In genomic region chr2:189751080-189751658, GRCh38 we compare ENCODE assay signal across 8 cellular contexts. TPM values are rescaled to one million over a fixed set of nuclear protein-coding genes. Genes with fewer than 3 reads are reported as not detected.
DNase-seq lines count a peak whose midpoint lies in the region; ATAC-seq and TF ChIP-seq lines count a peak whose summit lies in the region.

No MANE protein-coding gene starts in this region.

- H4K20me1 ChIP-seq in MM.1S (ENCODE audit: insufficient read depth, low read length): no peaks in the 10 kb centered on the region

- no peaks in the 10 kb centered on the region for H3F3A ChIP-seq in MM.1S (ENCODE audit: insufficient read depth, low read length)

- H3K36me3 ChIP-seq in MM.1S (replicated peaks; ENCODE audit: insufficient read depth, low read length): no peaks in the 10 kb centered on the region

- no peak overlapping the region for H3K4me2 ChIP-seq in MM.1S (ENCODE audit: low read depth, low read length)

- H3K9ac ChIP-seq in MM.1S (ENCODE audit: low read length): no peak overlapping the region

- no peaks in the 10 kb centered on the region for H3K9me2 ChIP-seq in MM.1S (replicated peaks; ENCODE audit: insufficient read depth, low read length)

- ATAC-seq in GM19351 (IDR thresholded peaks at IDR 0.05; ENCODE audit: unreplicated experiment): peak; percentile 65

- no peaks in the 10 kb centered on the region for H3K79me2 ChIP-seq in MM.1S (ENCODE audit: low read length)

- H3K4me3 ChIP-seq in MM.1S (ENCODE audit: low read length): no peak overlapping the region
- H3K4me3 ChIP-seq in fibroblast of pulmonary artery (replicated peaks; ENCODE audit: low read depth, low read length): no peak overlapping the region
- H3K4me3 ChIP-seq in retinal pigment epithelial cell (ENCODE audit: low read length): no peak overlapping the region

- TF ChIP-seq CTCF in MM.1S (IDR thresholded peaks at IDR 0.05; ENCODE audit: low read length) (peak; percentile 66), fibroblast of pulmonary artery (IDR thresholded peaks at IDR 0.05; ENCODE audit: low read length, missing control alignments) (peak; percentile 82), retinal pigment epithelial cell (conservative IDR thresholded peaks at IDR 0.05; ENCODE audit: low read depth, low read length) (peak; percentile 80)

- H3K27me3 ChIP-seq in MM.1S (replicated peaks; ENCODE audit: insufficient read depth, low read length): no peaks in the 10 kb centered on the region

- no peaks in the 10 kb centered on the region; the same call in 1 of the 2 replicates for H3K4me1 ChIP-seq in MM.1S (ENCODE audit: low read length)

- H2AFZ ChIP-seq in MM.1S (ENCODE audit: low read length): no peak overlapping the region

- no peaks in the 10 kb centered on the region for H3K9me3 ChIP-seq in MM.1S (replicated peaks; ENCODE audit: insufficient read depth, low read length)

- H3K27ac ChIP-seq in MM.1S (ENCODE audit: low read length): no peak overlapping the region

- peak; percentile 23 for DNase-seq in NCI-H2029 (lab: John Stamatoyannopoulos, UW)
- DNase-seq in NCI-H2029 treated with DMSO at 0.1 percent for 48 hours (lab: John Stamatoyannopoulos, UW): no peak
- DNase-seq in MM.1S: peak; percentile 36
- peak; percentile 34 for DNase-seq in activated CD4-positive, alpha-beta T cell treated with anti-CD3 and anti-CD28 coated beads, Interleukin-2, amount 50 U/mL, for 1 hour
- DNase-seq in fibroblast of pulmonary artery (ENCODE audit: low read depth): peak; percentile 52
- no peak for DNase-seq in retinal pigment epithelial cell (ENCODE audit: low read depth)
- DNase-seq in occipital lobe (lab: John Stamatoyannopoulos, UW): no peak

RNA-seq across cellular contexts. Expression of gene OSGEPL1, which starts 11.4 kb away (rescaled TPM):
- 25.6 TPM for total RNA-seq in occipital lobe

RNA-seq across cellular contexts. Expression of gene ORMDL1, which starts 33.0 kb away (rescaled TPM):
- 64.4 TPM for total RNA-seq in occipital lobe

RNA-seq across cellular contexts. Expression of gene PMS1, which starts 33.1 kb away (rescaled TPM):
- 73.8 TPM for total RNA-seq in occipital lobe

Comparison
In these comparisons a context has a peak if more than half of its experiments do, and no peak if none do; other contexts are left out.
1. DNase-seq: peak in NCI-H2029 (single experiment), MM.1S (single experiment), activated CD4-positive, alpha-beta T cell treated with anti-CD3 and anti-CD28 coated beads, Interleukin-2, amount 50 U/mL, for 1 hour (single experiment) and fibroblast of pulmonary artery (single experiment); none in NCI-H2029 treated with DMSO at 0.1 percent for 48 hours (single experiment), retinal pigment epithelial cell (single experiment) and occipital lobe (single experiment).
2. Peak in every context shown above with its lines, with median percentiles within 50 percentile points of each other: CTCF ChIP-seq.